Comparison of ENCODE assay signal across 36 cellular contexts in the genomic region with DNA sequence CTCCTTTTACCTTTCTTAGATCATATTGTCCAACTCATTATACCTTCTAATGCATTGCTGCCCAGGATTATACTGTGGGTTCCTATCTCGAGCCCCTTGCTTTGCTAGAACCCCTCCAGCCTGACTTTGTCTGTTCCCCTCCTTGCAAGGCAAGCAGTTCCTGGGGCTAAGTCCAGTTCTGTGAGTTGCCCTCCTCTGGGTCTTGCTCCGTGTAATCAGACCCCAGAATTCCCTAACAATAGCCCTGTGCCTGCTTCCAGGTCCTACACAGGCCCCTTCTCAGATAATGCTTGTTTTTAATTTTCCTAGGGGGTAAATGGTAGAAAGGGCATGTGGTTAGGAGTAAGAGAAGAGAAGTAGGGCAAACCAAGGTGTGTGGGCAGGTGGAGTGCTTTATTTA.
"Had no signal": no experiment of that assay in that cellular context is flagged by ENCODE, and none has a peak within 500 bp of the region (broad histone marks: within the 10 kb centered on the region; RNA-seq: fewer than 3 reads in every experiment).

No MANE protein-coding gene starts in this region.

- H3K4me1 Mint-ChIP-seq: activated CD4-positive, alpha-beta memory T cell treated with anti-CD3 and anti-CD28 coated beads, Interleukin-2, amount 10 ng/mL, durations not matched to agents 7 days and 5 days; activated CD4-positive, alpha-beta T cell treated with anti-CD3 and anti-CD28 coated beads, Interleukin-2, amount 10 ng/mL, durations not matched to agents 7 days and 5 days; central memory CD8-positive, alpha-beta T cell; T-helper 17 cell had no signal

- H3K36me3 ChIP-seq: brain microvascular endothelial cell, esophagus squamous epithelium, gastroesophageal sphincter, heart right ventricle, WERI-Rb-1 had no signal

- ATAC-seq: activated T-cell treated with anti-CD3 and anti-CD28 coated beads, Interleukin-2, amount 50 U/mL, for 72 hours; effector memory CD8-positive, alpha-beta T cell; gastroesophageal sphincter; heart right ventricle; T-helper 17 cell had no signal

- H3K27me3 ChIP-seq: brain microvascular endothelial cell, dorsolateral prefrontal cortex, esophagus squamous epithelium, gastroesophageal sphincter, heart right ventricle had no signal

- H3K4me1 ChIP-seq: esophagus squamous epithelium, gastroesophageal sphincter, heart right ventricle had no signal

- H3K4me3 ChIP-seq: coronary artery, dorsolateral prefrontal cortex, esophagus squamous epithelium, gastroesophageal sphincter, heart right ventricle had no signal

- FAIRE-seq: astrocyte, bronchial epithelial cell, endometrium, endothelial cell of umbilical vein had no signal

- DNase-seq: activated CD4-positive, alpha-beta memory T cell treated with anti-CD3 and anti-CD28 coated beads, Interleukin-2, amount 10 ng/mL, durations not matched to agents 7 days and 5 days; activated CD4-positive, alpha-beta T cell treated with anti-CD3 and anti-CD28 coated beads for 1 hour; activated CD4-positive, alpha-beta T cell treated with anti-CD3 and anti-CD28 coated beads for 4 hours; activated CD4-positive, alpha-beta T cell treated with anti-CD3 and anti-CD28 coated beads, Interleukin-2, amount 10 ng/mL, durations not matched to agents 7 days and 5 days; activated CD4-positive, alpha-beta T cell treated with anti-CD3 and anti-CD28 coated beads, Interleukin-2, amount 50 U/mL, for 4 hours; activated CD4-positive, CD25-positive, alpha-beta regulatory T cell; activated CD8-positive, alpha-beta memory T cell treated with anti-CD3 and anti-CD28 coated beads, Interleukin-2, amount 50 U/mL, for 48 hours; activated gamma-delta T cell; activated naive CD4-positive, alpha-beta T cell; activated naive CD4-positive, alpha-beta T cell treated with anti-CD3 and anti-CD28 coated beads, Interleukin-2, amount 50 U/mL, for 16 hours; activated T-cell treated with anti-CD3 and anti-CD28 coated beads for 4 hours; activated T-cell treated with anti-CD3 and anti-CD28 coated beads, Interleukin-2, amount 50 U/mL, for 24 hours; activated T-cell treated with anti-CD3 and anti-CD28 coated beads, Interleukin-2, amount 50 U/mL, for 72 hours; amniotic stem cell; anterior cingulate cortex; brain microvascular endothelial cell; dorsolateral prefrontal cortex; effector memory CD8-positive, alpha-beta T cell; esophagus squamous epithelium; foreskin melanocyte; heart right ventricle; T-helper 1 cell; T-helper 17 cell; T1000; WERI-Rb-1 had no signal

- H3K9me3 Mint-ChIP-seq: activated CD4-positive, alpha-beta memory T cell treated with anti-CD3 and anti-CD28 coated beads, Interleukin-2, amount 10 ng/mL, durations not matched to agents 7 days and 5 days; activated CD4-positive, alpha-beta T cell treated with anti-CD3 and anti-CD28 coated beads, Interleukin-2, amount 10 ng/mL, durations not matched to agents 7 days and 5 days; dendritic cell treated with granulocyte-macrophage colony-stimulating factor and Interleukin-4, amounts not matched to agents 40 ng/mL and 50 ng/mL, for 4 days had no signal

- H3K27ac Mint-ChIP-seq: activated CD4-positive, alpha-beta memory T cell treated with anti-CD3 and anti-CD28 coated beads, Interleukin-2, amount 10 ng/mL, durations not matched to agents 7 days and 5 days; activated CD4-positive, alpha-beta T cell treated with anti-CD3 and anti-CD28 coated beads, Interleukin-2, amount 10 ng/mL, durations not matched to agents 7 days and 5 days; activated naive CD8-positive, alpha-beta T cell; activated T-cell treated with anti-CD3 and anti-CD28 coated beads, Interleukin-2, amount 50 U/mL, for 24 hours; activated T-cell treated with anti-CD3 and anti-CD28 coated beads, Interleukin-2, amount 50 U/mL, for 72 hours; dendritic cell treated with granulocyte-macrophage colony-stimulating factor and Interleukin-4, amounts not matched to agents 40 ng/mL and 50 ng/mL, for 4 days; effector memory CD8-positive, alpha-beta T cell; T-helper 17 cell; T-helper 2 cell treated with Interferon-gamma antibody and Interleukin-4, amounts not matched to agents 5 μg/mL and 100 μg/mL, for 36 hours had no signal

- H3K4me3 Mint-ChIP-seq: activated CD4-positive, alpha-beta memory T cell treated with anti-CD3 and anti-CD28 coated beads, Interleukin-2, amount 10 ng/mL, durations not matched to agents 7 days and 5 days; activated CD4-positive, alpha-beta T cell treated with anti-CD3 and anti-CD28 coated beads, Interleukin-2, amount 10 ng/mL, durations not matched to agents 7 days and 5 days; activated naive CD8-positive, alpha-beta T cell; activated T-cell treated with anti-CD3 and anti-CD28 coated beads, Interleukin-2, amount 50 U/mL, for 24 hours; activated T-cell treated with anti-CD3 and anti-CD28 coated beads, Interleukin-2, amount 50 U/mL, for 72 hours; central memory CD8-positive, alpha-beta T cell; dendritic cell treated with granulocyte-macrophage colony-stimulating factor and Interleukin-4, amounts not matched to agents 40 ng/mL and 50 ng/mL, for 4 days; effector memory CD8-positive, alpha-beta T cell; T-helper 17 cell; T-helper 2 cell treated with Interferon-gamma antibody and Interleukin-4, amounts not matched to agents 5 μg/mL and 100 μg/mL, for 36 hours had no signal

- H3K9me3 ChIP-seq: esophagus squamous epithelium, gastroesophageal sphincter, heart right ventricle had no signal

- H3K27me3 Mint-ChIP-seq: activated CD4-positive, alpha-beta memory T cell treated with anti-CD3 and anti-CD28 coated beads, Interleukin-2, amount 10 ng/mL, durations not matched to agents 7 days and 5 days; activated CD4-positive, alpha-beta T cell treated with anti-CD3 and anti-CD28 coated beads, Interleukin-2, amount 10 ng/mL, durations not matched to agents 7 days and 5 days; activated naive CD8-positive, alpha-beta T cell; activated T-cell treated with anti-CD3 and anti-CD28 coated beads, Interleukin-2, amount 50 U/mL, for 24 hours; central memory CD8-positive, alpha-beta T cell; dendritic cell treated with granulocyte-macrophage colony-stimulating factor and Interleukin-4, amounts not matched to agents 40 ng/mL and 50 ng/mL, for 4 days; effector memory CD8-positive, alpha-beta T cell; T-helper 17 cell had no signal

- H3K36me3 Mint-ChIP-seq: activated naive CD8-positive, alpha-beta T cell had no signal

- H3K27ac ChIP-seq: brain microvascular endothelial cell, coronary artery, dorsolateral prefrontal cortex, epithelial cell of prostate, esophagus squamous epithelium, gastroesophageal sphincter, heart right ventricle, WERI-Rb-1 had no signal
